1 cellular context compared by ENCODE assay signal in genomic region chr5:160774646-160775313, GRCh38.
TF ChIP-seq lines count a peak whose summit lies in the region.

No MANE protein-coding gene starts in this region.

TF ChIP-seq in GM23338, 12 proteins besides CTCF, POLR2A, EP300 and RAD21:
- TF ChIP-seq ZNF114 (CRISPR knock-in tag; IDR thresholded peaks at IDR 0.05) (no peak), POLR2AphosphoS5 (IDR thresholded peaks at IDR 0.05; ENCODE audit: low read depth) (no peak), STAT1 (IDR thresholded peaks at IDR 0.05; ENCODE audit: unreplicated experiment) (no peak), ZNF331 (CRISPR knock-in tag; IDR thresholded peaks at IDR 0.05; ENCODE audit: low read depth) (no peak), ZNF462 (CRISPR knock-in tag; IDR thresholded peaks at IDR 0.05) (no peak), EZH2phosphoT487 (IDR thresholded peaks at IDR 0.05; ENCODE audit: unreplicated experiment) (no peak), NANOG (IDR thresholded peaks at IDR 0.05; ENCODE audit: borderline replicate concordance) (no peak), ETS1 (IDR thresholded peaks at IDR 0.05) (no peak), REST (IDR thresholded peaks at IDR 0.05; ENCODE audit: unreplicated experiment) (no peak), JUNB (IDR thresholded peaks at IDR 0.05; ENCODE audit: unreplicated experiment) (no peak), EZH2 (IDR thresholded peaks at IDR 0.05; ENCODE audit: low read depth, unreplicated experiment) (no peak), CREB1 (CRISPR knock-in tag; IDR thresholded peaks at IDR 0.05; ENCODE audit: low read depth) (no peak)
TF ChIP-seq in GM23338: peak in this region for 0.
